Comparison of ENCODE assay signal across 15 cellular contexts in the genomic region with DNA sequence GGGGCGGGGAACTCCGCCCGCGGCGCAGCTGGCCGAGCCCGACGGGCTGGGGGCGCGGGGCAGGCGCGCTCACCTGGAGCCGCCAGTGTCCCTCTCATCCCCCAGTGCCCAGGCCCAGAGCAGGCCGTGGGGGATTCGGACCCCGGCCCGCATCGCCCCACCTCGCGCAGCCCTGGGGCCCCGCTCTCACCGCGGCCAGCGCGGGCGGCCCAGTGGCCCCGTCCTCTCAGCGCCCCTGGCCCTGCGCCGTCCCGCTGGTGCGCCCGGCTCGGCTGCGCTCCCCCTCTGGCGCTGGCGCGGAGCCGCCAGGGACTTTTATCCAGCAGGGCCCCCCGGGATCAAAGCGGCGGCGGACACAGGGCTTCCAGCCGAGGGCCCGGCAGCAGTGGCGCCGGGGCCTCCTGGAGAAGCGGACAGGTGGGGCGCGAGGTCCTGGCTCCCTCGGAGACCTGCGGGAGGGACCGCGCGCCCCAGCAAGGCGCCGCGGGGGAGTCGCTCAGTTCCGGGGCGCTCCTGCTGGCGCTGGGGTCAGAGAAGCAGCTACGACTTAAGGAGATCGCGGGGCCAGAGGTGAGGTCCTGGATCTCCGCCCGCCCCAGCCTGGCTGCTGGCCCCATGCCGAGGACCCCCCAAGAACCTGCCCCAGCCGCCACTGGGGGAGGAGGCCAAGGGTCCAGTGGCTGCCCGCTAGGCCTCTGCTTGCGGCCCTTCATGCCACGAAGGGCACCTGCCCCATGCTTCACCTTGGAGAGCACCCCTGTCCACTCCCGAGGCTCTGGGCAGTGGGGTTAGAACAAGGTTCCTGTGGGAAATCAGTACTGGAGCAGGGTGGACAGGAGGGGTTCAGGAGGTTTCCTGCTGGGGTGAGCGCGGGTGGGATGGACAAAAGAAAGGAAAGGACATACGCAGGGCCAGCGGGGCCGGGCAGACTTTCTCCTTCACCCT. TPM values are rescaled to one million over a fixed set of nuclear protein-coding genes. Genes with fewer than 3 reads are reported as not detected.
DNase-seq lines count a peak whose midpoint lies in the region; ATAC-seq and TF ChIP-seq lines count a peak whose summit lies in the region.
"Had no signal": no experiment of that assay in that cellular context is flagged by ENCODE, and none has a peak within 500 bp of the region (broad histone marks: within the 10 kb centered on the region; RNA-seq: fewer than 3 reads in every experiment).

No MANE protein-coding gene starts in this region.

- H3K4me3 Mint-ChIP-seq in activated naive CD8-positive, alpha-beta T cell, result peak overlapping the region; percentile 30
- H3K4me3 Mint-ChIP-seq in activated naive CD8-positive, alpha-beta T cell treated with anti-CD3 and anti-CD28 coated beads for 36 hours, result no peak overlapping the region
- H3K4me3 Mint-ChIP-seq in WTC11 (peak overlapping the region; percentile 30), type B pancreatic cell (peak overlapping the region; percentile 58)
- H3K4me3 Mint-ChIP-seq: activated B cell treated with CpG ODN at 0.5 μM for 24 hours had no signal

- CTCF ChIA-PET in WTC11 (lab: Charles Lee), result interaction anchor here (0.9 to 4.6 kb wide), 6 partner anchors 14 to 129 kb away, joined by 3 to 56 read pairs (median 9); a partner anchor contains a TSS

- ATAC-seq in WTC11, result peak; percentile 2; the same call in 1 of the 2 replicates
- no peak for ATAC-seq in HG03045 (IDR thresholded peaks at IDR 0.05; ENCODE audit: unreplicated experiment)

- POLR2A ChIA-PET in WTC11 (lab: Charles Lee), result no interaction called here

- peaks cover 8% of the 10 kb centered on the region for H3K4me1 Mint-ChIP-seq in activated naive CD8-positive, alpha-beta T cell (ENCODE audit: low read depth)
- peaks cover 3% of the 10 kb centered on the region for H3K4me1 Mint-ChIP-seq in activated naive CD8-positive, alpha-beta T cell treated with anti-CD3 and anti-CD28 coated beads for 36 hours
- H3K4me1 Mint-ChIP-seq in WTC11 (peaks cover 11% of the 10 kb centered on the region; the same call in 1 of the 2 replicates), type B pancreatic cell (ENCODE audit: unreplicated experiment) (peaks cover 11% of the 10 kb centered on the region)

- H3K36me3 Mint-ChIP-seq in activated naive CD8-positive, alpha-beta T cell, result no peaks in the 10 kb centered on the region
- no peaks in the 10 kb centered on the region for H3K36me3 Mint-ChIP-seq in activated naive CD8-positive, alpha-beta T cell treated with anti-CD3 and anti-CD28 coated beads for 36 hours
- no peaks in the 10 kb centered on the region for H3K36me3 Mint-ChIP-seq in WTC11
- H3K36me3 Mint-ChIP-seq in type B pancreatic cell, result no peaks in the 10 kb centered on the region

- H3K9me3 Mint-ChIP-seq in activated naive CD8-positive, alpha-beta T cell (ENCODE audit: low read depth), result no peaks in the 10 kb centered on the region
- H3K9me3 Mint-ChIP-seq in activated naive CD8-positive, alpha-beta T cell treated with anti-CD3 and anti-CD28 coated beads for 36 hours, result no peaks in the 10 kb centered on the region
- no peaks in the 10 kb centered on the region for H3K9me3 Mint-ChIP-seq in WTC11
- no peaks in the 10 kb centered on the region for H3K9me3 Mint-ChIP-seq in type B pancreatic cell
- H3K9me3 Mint-ChIP-seq: activated B cell treated with CpG ODN at 0.5 μM for 24 hours had no signal

- H3K27me3 Mint-ChIP-seq in activated naive CD8-positive, alpha-beta T cell, result peaks cover 4% of the 10 kb centered on the region
- peaks cover 41% of the 10 kb centered on the region for H3K27me3 Mint-ChIP-seq in activated naive CD8-positive, alpha-beta T cell treated with anti-CD3 and anti-CD28 coated beads for 36 hours
- H3K27me3 Mint-ChIP-seq in WTC11 (ENCODE audit: low read depth) (peaks cover 84% of the 10 kb centered on the region), type B pancreatic cell (peaks cover 53% of the 10 kb centered on the region)

- DNase-seq in activated naive CD8-positive, alpha-beta T cell treated with anti-CD3 and anti-CD28 coated beads for 36 hours, result no peak
- DNase-seq in WTC11 (ENCODE audit: low spot score) (no peak), left kidney (ENCODE audit: low read depth, low spot score) (peak; percentile 46), type B pancreatic cell (ENCODE audit: extremely low spot score, unreplicated experiment) (peak; percentile 67), superior temporal gyrus (ENCODE audit: extremely low spot score) (no peak)
- DNase-seq in activated CD4-positive, CD25-positive, alpha-beta regulatory T cell (lab: John Stamatoyannopoulos, UW), result no peak
- DNase-seq: activated B cell treated with CpG ODN at 0.5 μM for 24 hours; stimulated activated CD4-positive, alpha-beta T cell treated with anti-CD3 and anti-CD28 coated beads, Interleukin-1b, Interleukin-23, amount 100 ng/mL, for 48 hours; stimulated activated CD8-positive, alpha-beta memory T cell treated with anti-CD3 and anti-CD28 coated beads, Interleukin-4, amount 100 ng/mL, for 48 hours; uterus had no signal

- H3K27ac Mint-ChIP-seq in activated naive CD8-positive, alpha-beta T cell, result no peak overlapping the region
- no peak overlapping the region for H3K27ac Mint-ChIP-seq in activated naive CD8-positive, alpha-beta T cell treated with anti-CD3 and anti-CD28 coated beads for 36 hours
- H3K27ac Mint-ChIP-seq in WTC11, result no peak overlapping the region
- H3K27ac Mint-ChIP-seq in type B pancreatic cell, result no peak overlapping the region
- H3K27ac Mint-ChIP-seq: activated B cell treated with CpG ODN at 0.5 μM for 24 hours had no signal

- TF ChIP-seq CTCF in WTC11 (IDR thresholded peaks at IDR 0.05), result no peak
- TF ChIP-seq CTCF in type B pancreatic cell (conservative IDR thresholded peaks at IDR 0.05), result no peak

TF ChIP-seq in WTC11, 78 proteins besides CTCF, POLR2A, EP300 and RAD21:
- TF ChIP-seq ESRRA (CRISPR knock-in tag; IDR thresholded peaks at IDR 0.05; ENCODE audit: borderline replicate concordance), result no peak
- TF ChIP-seq, protein P1, sequence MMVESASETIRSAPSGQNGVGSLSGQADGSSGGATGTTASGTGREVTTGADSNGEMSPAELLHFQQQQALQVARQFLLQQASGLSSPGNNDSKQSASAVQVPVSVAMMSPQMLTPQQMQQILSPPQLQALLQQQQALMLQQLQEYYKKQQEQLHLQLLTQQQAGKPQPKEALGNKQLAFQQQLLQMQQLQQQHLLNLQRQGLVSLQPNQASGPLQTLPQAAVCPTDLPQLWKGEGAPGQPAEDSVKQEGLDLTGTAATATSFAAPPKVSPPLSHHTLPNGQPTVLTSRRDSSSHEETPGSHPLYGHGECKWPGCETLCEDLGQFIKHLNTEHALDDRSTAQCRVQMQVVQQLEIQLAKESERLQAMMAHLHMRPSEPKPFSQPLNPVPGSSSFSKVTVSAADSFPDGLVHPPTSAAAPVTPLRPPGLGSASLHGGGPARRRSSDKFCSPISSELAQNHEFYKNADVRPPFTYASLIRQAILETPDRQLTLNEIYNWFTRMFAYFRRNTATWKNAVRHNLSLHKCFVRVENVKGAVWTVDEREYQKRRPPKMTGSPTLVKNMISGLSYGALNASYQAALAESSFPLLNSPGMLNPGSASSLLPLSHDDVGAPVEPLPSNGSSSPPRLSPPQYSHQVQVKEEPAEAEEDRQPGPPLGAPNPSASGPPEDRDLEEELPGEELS (CRISPR knock-in tag; IDR thresholded peaks at IDR 0.05), result no peak
- TF ChIP-seq ZNF423 (CRISPR knock-in tag; IDR thresholded peaks at IDR 0.05), result peak; percentile 51

RNA-seq across cellular contexts. Expression of a gene that starts 0.8 kb away (rescaled TPM):
- total RNA-seq in activated naive CD8-positive, alpha-beta T cell treated with anti-CD3 and anti-CD28 coated beads for 36 hours, result under 1 TPM; 0.19 to 0.36 TPM
- total RNA-seq in WTC11 (2021) (1.2 to 1.9 TPM (median 1.7 TPM) in 3 replicates), type B pancreatic cell (ENCODE audit: low replicate concordance) (1.9 and 3.2 TPM in 2 replicates)
- total RNA-seq: activated B cell treated with CpG ODN at 0.5 μM for 24 hours, mesenteric fat pad had no signal

RNA-seq across cellular contexts. Expression of a gene that starts 14.8 kb away (rescaled TPM):
- not detected for total RNA-seq in activated naive CD8-positive, alpha-beta T cell treated with anti-CD3 and anti-CD28 coated beads for 36 hours
- 0.44 to 0.62 TPM (median 0.46 TPM) in 3 replicates for total RNA-seq in WTC11 (2021)
- not detected in 2 replicates for total RNA-seq in type B pancreatic cell (ENCODE audit: low replicate concordance)
- total RNA-seq: activated B cell treated with CpG ODN at 0.5 μM for 24 hours, H4, M059J, mesenteric fat pad, uterus had no signal

RNA-seq across cellular contexts. Expression of a gene that starts 15.6 kb away (rescaled TPM):
- total RNA-seq in activated naive CD8-positive, alpha-beta T cell treated with anti-CD3 and anti-CD28 coated beads for 36 hours, result 10 to 100 TPM; 21.7 to 22.5 TPM
- total RNA-seq in WTC11 (2021) (60.4 to 71.9 TPM (median 67.8 TPM) in 3 replicates), type B pancreatic cell (ENCODE audit: low replicate concordance) (31.5 and 35.6 TPM in 2 replicates)

RNA-seq across cellular contexts. Expression of a gene that starts 24.7 kb away (rescaled TPM):
- 100 to 1,000 TPM; 158 to 169 TPM for total RNA-seq in activated naive CD8-positive, alpha-beta T cell treated with anti-CD3 and anti-CD28 coated beads for 36 hours
- total RNA-seq in WTC11 (2021) (144 to 188 TPM (median 164 TPM) in 3 replicates), type B pancreatic cell (ENCODE audit: low replicate concordance) (110 and 127 TPM in 2 replicates)

RNA-seq across cellular contexts. Expression of a gene that starts 34.3 kb away (rescaled TPM):
- total RNA-seq in activated naive CD8-positive, alpha-beta T cell treated with anti-CD3 and anti-CD28 coated beads for 36 hours, result 10 to 100 TPM; 18.4 to 19.2 TPM
- 24.2 to 29.8 TPM (median 24.3 TPM) in 3 replicates for total RNA-seq in WTC11 (2021)
- total RNA-seq in type B pancreatic cell (ENCODE audit: low replicate concordance), result 22.4 and 30.0 TPM in 2 replicates

Comparison
In these comparisons a context has a peak if more than half of its experiments do, and no peak if none do; other contexts are left out.
1. DNase-seq: peak in left kidney (single experiment) and type B pancreatic cell (single experiment); none in activated naive CD8-positive, alpha-beta T cell treated with anti-CD3 and anti-CD28 coated beads for 36 hours (single experiment), WTC11 (single experiment), activated CD4-positive, CD25-positive, alpha-beta regulatory T cell (0 of 4) and superior temporal gyrus (single experiment).